In the genomic region with DNA sequence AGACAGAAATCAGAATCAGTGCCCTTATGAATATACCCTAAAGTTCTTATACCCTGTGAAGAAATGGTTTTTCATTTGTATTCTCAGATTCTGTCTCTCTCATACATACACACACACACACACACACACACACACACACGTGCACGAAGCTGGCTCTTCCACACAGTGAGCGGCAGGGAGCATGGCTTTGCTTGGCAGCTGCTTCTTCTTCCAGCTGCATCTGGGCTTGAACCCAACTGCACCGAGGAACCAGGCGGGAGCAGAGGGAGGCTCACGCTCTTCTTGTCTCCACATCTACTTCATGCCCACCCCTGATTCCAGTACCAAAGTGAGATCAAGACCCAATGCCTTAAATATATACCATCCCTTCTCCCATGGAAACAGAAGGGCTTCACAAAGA, we compare ENCODE assay signal across 16 cellular contexts. TPM values are rescaled to one million over a fixed set of nuclear protein-coding genes. Genes with fewer than 3 reads are reported as not detected.
DNase-seq lines count a peak whose midpoint lies in the region; ATAC-seq, FAIRE-seq and TF ChIP-seq lines count a peak whose summit lies in the region.
"Had no signal": no experiment of that assay in that cellular context is flagged by ENCODE, and none has a peak within 500 bp of the region (broad histone marks: within the 10 kb centered on the region; RNA-seq: fewer than 3 reads in every experiment).

No MANE protein-coding gene starts in this region.

- TF ChIP-seq POLR2A in A549 (IDR thresholded peaks at IDR 0.05; ENCODE audit: low read length), result no peak
- TF ChIP-seq POLR2A in H1 (IDR thresholded peaks at IDR 0.05; ENCODE audit: control extremely low read depth in 1 of 2, low read depth in 2 of 2, low read length in 2 of 2), result no peak

- no peaks in the 10 kb centered on the region for H3K79me1 ChIP-seq in H1 (ENCODE audit: low read depth, low read length)

- CTCF ChIA-PET in A549 (lab: Yijun Ruan, JAX), result interaction anchor here (1.7 to 2.6 kb wide), 4 partner anchors 11 to 222 kb away, joined by 3 to 9 read pairs (median 6); no protein-coding TSS in a partner anchor
- CTCF ChIA-PET in H1 (lab: Charles Lee; ENCODE audit: partially characterized antibody), result interaction anchor here (1.3 to 3.7 kb wide), 10 partner anchors 9 to 679 kb away, joined by 3 to 25 read pairs (median 6); no protein-coding TSS in a partner anchor

- H3K23me2 ChIP-seq in H1 (ENCODE audit: low read depth, low read length), result no peaks in the 10 kb centered on the region

- H3K27ac ChIP-seq in A549 (peak overlapping the region; percentile 33 to 92; a peak in 4 of 6 replicates), H1 (ENCODE audit: low read depth, low read length) (no peak overlapping the region)
- H3K27ac ChIP-seq: GM23248 had no signal

- H2BK12ac ChIP-seq in H1 (ENCODE audit: low read depth, low read length), result peak overlapping the region; percentile 41; the same call in 1 of the 2 replicates

- H3K36me3 ChIP-seq in MG63 (no peaks in the 10 kb centered on the region), H1 (ENCODE audit: control insufficient read depth in 2 of 4, insufficient read depth in 4 of 4, low read length in 3 of 4) (no peaks in the 10 kb centered on the region)

- H3K4me2 ChIP-seq in A549 (no peak overlapping the region), H1 (ENCODE audit: insufficient read depth in 1 of 2, low read depth in 2 of 2, low read length in 2 of 2) (no peak overlapping the region)

- no peak overlapping the region for H2BK15ac ChIP-seq in H1 (ENCODE audit: low read length)

- no peaks in the 10 kb centered on the region; a peak in 1 of 4 replicates for H3K79me2 ChIP-seq in H1 (ENCODE audit: control insufficient read depth in 1 of 2, insufficient read depth in 2 of 2, low read length in 2 of 2)

- WGBS in A549 (ENCODE audit: missing lambda C conversion rate), result 79% methylated on average over 6 of the region's 6 CpGs
- 80% methylated on average over 6 of the region's 6 CpGs; no CpG with 5 or more reads in 1 of the 2 experiments for WGBS in H1 (ENCODE audit: extremely low coverage in 1 of 2, insufficient coverage in 1 of 2, insufficient read length in 1 of 2, insufficient replicate concordance in 2 of 2, low coverage in 1 of 2, low lambda C conversion rate in 2 of 2, missing lambda C conversion rate in 1 of 2), 2 experiments

- no peak overlapping the region for H3K23ac ChIP-seq in H1 (ENCODE audit: insufficient read length)

- H3K56ac ChIP-seq in H1 (replicated peaks; ENCODE audit: insufficient read length, low read depth, low read length), result no peak overlapping the region

- no peak overlapping the region for H3K18ac ChIP-seq in H1 (ENCODE audit: extremely low read depth, low read length)

- POLR2A ChIA-PET in A549 (lab: Yijun Ruan, JAX), result no interaction called here
- POLR2A ChIA-PET in H1 (lab: Charles Lee; ENCODE audit: partially characterized antibody), result no interaction called here

- H3K4me3 ChIP-seq in A549 (no peak overlapping the region), MG63 (no peak overlapping the region), H1 (ENCODE audit: extremely low read depth in 1 of 4, insufficient read depth in 2 of 4, low read depth in 3 of 4, low read length in 4 of 4) (no peak overlapping the region)
- H3K4me3 ChIP-seq: GM23248 had no signal

- FAIRE-seq in A549 (lab: Jason Lieb, UNC), result no peak
- FAIRE-seq in H1 (lab: Jason Lieb, UNC), result no peak
- FAIRE-seq: A204.1, D721Med, GM18507 had no signal

- H3K9ac ChIP-seq in H1 (replicated peaks in 1 of 4; ENCODE audit: extremely low read depth in 1 of 4, low read depth in 3 of 4, low read length in 3 of 4), result no peak overlapping the region
- H3K9ac ChIP-seq: GM23248 had no signal

- H2BK5ac ChIP-seq in H1 (ENCODE audit: low read depth, low read length), result no peak overlapping the region

- DNase-seq in A549 (ENCODE audit: low read depth in 1 of 2, low spot score in 1 of 2) (no peak), MG63 (peak; percentile 65), H1 (ENCODE audit: low read depth in 1 of 2, low spot score in 2 of 2) (no peak), midbrain (lab: John Stamatoyannopoulos, UW) (peak; percentile 10), H4 (ENCODE audit: low spot score) (no peak), iPS-NIHi7 (ENCODE audit: extremely low spot score) (no peak)
- DNase-seq in activated CD4-positive, alpha-beta T cell treated with anti-CD3 and anti-CD28 coated beads for 1 hour, result no peak
- DNase-seq: CD8-positive, alpha-beta T cell; COR-L47 had no signal

- no peak overlapping the region for H4K8ac ChIP-seq in H1 (ENCODE audit: extremely low read depth, insufficient read depth, low read length)

- H4K5ac ChIP-seq in H1 (ENCODE audit: insufficient read length, low read depth, low read length), result no peak overlapping the region

- no peak overlapping the region for H3K4ac ChIP-seq in H1 (replicated peaks; ENCODE audit: insufficient read length, low read depth, low read length)

- ATAC-seq in A549, result no peak
- ATAC-seq: CD8-positive, alpha-beta T cell had no signal

- no peak overlapping the region for H2BK20ac ChIP-seq in H1 (ENCODE audit: low read length)

- TF ChIP-seq CTCF in A549 (IDR thresholded peaks at IDR 0.05), result no peak
- TF ChIP-seq CTCF in H1 (IDR thresholded peaks at IDR 0.05; ENCODE audit: control extremely low read depth in 1 of 3, insufficient read depth in 1 of 3, low read depth in 1 of 3, low read length in 3 of 3), result no peak

- H3K9me3 ChIP-seq in A549, result no peaks in the 10 kb centered on the region
- no peaks in the 10 kb centered on the region for H3K9me3 ChIP-seq in MG63
- H3K9me3 ChIP-seq in H1 (ENCODE audit: insufficient read depth in 2 of 2, low read depth in 1 of 2, low read length in 1 of 2), result no peaks in the 10 kb centered on the region

- no peak overlapping the region for H2BK120ac ChIP-seq in H1 (replicated peaks; ENCODE audit: low read depth, low read length)

- H4K20me1 ChIP-seq in H1 (replicated peaks in 1 of 2; ENCODE audit: control insufficient read depth in 1 of 2, insufficient read depth in 2 of 2, low read length in 2 of 2), result no peaks in the 10 kb centered on the region

- H2AFZ ChIP-seq in H1 (ENCODE audit: low read length), result no peak overlapping the region
- H2AFZ ChIP-seq: GM23248 had no signal

- H3K14ac ChIP-seq in H1 (ENCODE audit: insufficient read length), result no peak overlapping the region

- no peak overlapping the region for H4K91ac ChIP-seq in H1 (replicated peaks; ENCODE audit: insufficient read length, low read length)

- H2AK5ac ChIP-seq in H1 (ENCODE audit: low read depth, low read length), result no peak overlapping the region

- H3K27me3 ChIP-seq in MG63 (no peaks in the 10 kb centered on the region), H1 (replicated peaks in 1 of 4; ENCODE audit: control insufficient read depth in 3 of 4, extremely low read depth in 1 of 4, insufficient read depth in 3 of 4, low read length in 3 of 4) (no peaks in the 10 kb centered on the region; a peak in 1 of 7 replicates)

- TF ChIP-seq EP300 in A549 (IDR thresholded peaks at IDR 0.05) (no peak), H1 (IDR thresholded peaks at IDR 0.05; ENCODE audit: borderline replicate concordance in 1 of 2, low read depth in 2 of 2, low read length in 2 of 2) (no peak)

- H3K4me1 ChIP-seq in A549, result peaks cover 36% of the 10 kb centered on the region
- H3K4me1 ChIP-seq in H1 (replicated peaks in 1 of 4; ENCODE audit: control insufficient read depth in 3 of 4, insufficient read depth in 4 of 4, low read length in 3 of 4), result peaks cover 0 to 13% (median 6%) of the 10 kb centered on the region in 4 experiments; a peak in 4 of 7 replicates

- TF ChIP-seq RAD21 in A549 (conservative IDR thresholded peaks at IDR 0.05 in 1 of 2, IDR thresholded peaks at IDR 0.05 in 1 of 2) (no peak), H1 (IDR thresholded peaks at IDR 0.05 in 1 of 2, conservative IDR thresholded peaks at IDR 0.05 in 1 of 2; ENCODE audit: low read depth in 2 of 2, low read length in 2 of 2) (no peak)

TF ChIP-seq in A549, 52 proteins besides CTCF, POLR2A, EP300 and RAD21 (continues in another document):
- no peak for TF ChIP-seq ZNF302 (CRISPR knock-in tag; IDR thresholded peaks at IDR 0.05)
- no peak for TF ChIP-seq CBX2 (IDR thresholded peaks at IDR 0.05; ENCODE audit: borderline replicate concordance, low read depth)
- TF ChIP-seq, protein P1, sequence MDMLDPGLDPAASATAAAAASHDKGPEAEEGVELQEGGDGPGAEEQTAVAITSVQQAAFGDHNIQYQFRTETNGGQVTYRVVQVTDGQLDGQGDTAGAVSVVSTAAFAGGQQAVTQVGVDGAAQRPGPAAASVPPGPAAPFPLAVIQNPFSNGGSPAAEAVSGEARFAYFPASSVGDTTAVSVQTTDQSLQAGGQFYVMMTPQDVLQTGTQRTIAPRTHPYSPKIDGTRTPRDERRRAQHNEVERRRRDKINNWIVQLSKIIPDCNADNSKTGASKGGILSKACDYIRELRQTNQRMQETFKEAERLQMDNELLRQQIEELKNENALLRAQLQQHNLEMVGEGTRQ (IDR thresholded peaks at IDR 0.05), result no peak

TF ChIP-seq in H1, 55 proteins besides CTCF, POLR2A, EP300 and RAD21 (continues in another document):
- no peak for TF ChIP-seq TCF12 (IDR thresholded peaks at IDR 0.05; ENCODE audit: low read depth, low read length)
- no peak for TF ChIP-seq GABPA (IDR thresholded peaks at IDR 0.05; ENCODE audit: borderline replicate concordance, insufficient read depth, low read length)
- no peak for TF ChIP-seq KDM1A (IDR thresholded peaks at IDR 0.05; ENCODE audit: borderline replicate concordance, low read length)
- no peak for TF ChIP-seq EZH2 (IDR thresholded peaks at IDR 0.05; ENCODE audit: low read depth, low read length, severe bottlenecking)

RNA-seq across cellular contexts. Expression of a gene that starts 19.4 kb away (rescaled TPM):
- polyA plus RNA-seq in A549 (2011; rRNA removed) (3.2 and 3.3 TPM in 2 replicates), A549 (2017; fragmentation: RNase III; extraction: RNeasy Plus Mini Kit Qiagen cat#74134 plus additional on column Dnase treatment) (2.4 to 4.0 TPM (median 2.9 TPM) in 3 replicates), H1 (2011; rRNA removed) (0.68 and 0.86 TPM in 2 replicates)
- 4.6 and 5.5 TPM in 2 replicates for polyA plus RNA-seq in A549 (2012; cell fraction: cytosol; rRNA removed)
- 3.9 and 5.6 TPM in 2 replicates for polyA plus RNA-seq in A549 (2012; cell fraction: nucleus; rRNA removed)
- 16.9 and 21.2 TPM in 2 replicates for polyA minus RNA-seq in A549 (2011; rRNA and poly(A)+ RNA removed)
- total RNA-seq in MG63 (2014; rRNA removed; shearing (Covaris generic); ENCODE audit: low replicate concordance), result 0.56 and 19.0 TPM in 2 replicates
- 2.3 and 3.2 TPM in 2 replicates for total RNA-seq in H1 (2021; fragmentation: NEBNext Ultra II Directional; extraction: Animal tissue kit (Norgen Biotek cat#: 25700))
- 0.43 TPM for polyA plus RNA-seq in H1 (2011; cell fraction: cytosol; rRNA removed)
- 2.7 TPM for polyA plus RNA-seq in H1 (2011; cell fraction: nucleus; rRNA removed)
- 0.17 to 0.36 TPM (median 0.27 TPM) in 4 replicates for polyA plus RNA-seq in H1 (2012, experiment 1 of 2)
- 0.01 TPM for polyA plus RNA-seq in H1 (2012, experiment 2 of 2)
- 1.2 TPM for polyA plus RNA-seq in H1 (2013, experiment 1 of 2)
- polyA plus RNA-seq in H1 (2013, experiment 2 of 2), result 1.0 TPM
- 2.2 and 3.5 TPM in 2 replicates for polyA minus RNA-seq in H1 (2011; rRNA and poly(A)+ RNA removed)
- 2.8 TPM for polyA minus RNA-seq in H1 (2011; cell fraction: cytosol; rRNA and poly(A)+ RNA removed)
- polyA minus RNA-seq in H1 (2011; cell fraction: nucleus; rRNA and poly(A)+ RNA removed), result 15.9 TPM
- total RNA-seq in H4 (2014; rRNA removed; shearing (Covaris generic)), result not detected in 2 replicates
- total RNA-seq: CD8-positive, alpha-beta T cell; GM23248 had no signal
- polyA plus RNA-seq: AG04450, BJ, CD14-positive monocyte, GM23248 had no signal

Comparison
In these comparisons a context has a peak if more than half of its experiments do, and no peak if none do; other contexts are left out.
1. DNase-seq: peak in MG63 (single experiment) and midbrain (single experiment); none in A549 (0 of 2), H1 (0 of 2), H4 (single experiment), activated CD4-positive, alpha-beta T cell treated with anti-CD3 and anti-CD28 coated beads for 1 hour (single experiment) and iPS-NIHi7 (single experiment).